In the genomic region with DNA sequence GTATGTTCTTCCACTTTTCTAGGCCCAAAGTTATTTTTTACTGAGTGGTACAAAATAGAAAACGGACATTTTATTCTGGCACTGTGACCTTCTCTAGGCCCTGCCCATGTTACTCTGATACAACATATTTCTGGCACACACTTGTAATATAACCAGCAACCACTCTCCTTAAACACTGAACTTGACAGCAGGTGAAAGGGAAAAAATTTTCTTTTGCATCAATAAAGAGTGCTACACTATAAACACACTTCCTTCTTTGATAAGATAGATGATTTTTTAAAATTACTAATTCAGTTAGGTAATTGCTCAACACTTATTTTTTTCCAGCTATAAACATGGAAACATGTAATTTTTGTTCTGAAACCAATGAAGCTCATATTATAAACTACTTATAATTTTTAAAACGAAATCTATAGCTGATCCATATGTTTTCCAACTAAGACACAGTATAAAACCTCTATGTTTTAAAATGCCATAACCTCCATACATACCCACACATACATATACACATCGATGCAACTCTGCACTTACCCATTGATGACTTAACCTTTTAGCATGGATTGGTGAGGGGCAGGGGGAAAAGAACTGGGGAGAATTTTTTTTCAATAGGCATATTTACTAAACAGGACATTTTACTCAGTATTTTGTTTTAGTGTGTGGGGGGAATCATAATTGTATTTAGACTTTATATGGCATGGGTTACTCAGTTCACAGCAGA, we compare ENCODE assay signal across 18 cellular contexts. TPM values are rescaled to one million over a fixed set of nuclear protein-coding genes. Genes with fewer than 3 reads are reported as not detected.
DNase-seq lines count a peak whose midpoint lies in the region; ATAC-seq and TF ChIP-seq lines count a peak whose summit lies in the region.
"Had no signal": no experiment of that assay in that cellular context is flagged by ENCODE, and none has a peak within 500 bp of the region (broad histone marks: within the 10 kb centered on the region; RNA-seq: fewer than 3 reads in every experiment).

No MANE protein-coding gene starts in this region.

- DNase-seq in NCI-H1105 treated with DMSO at 0.1 percent for 48 hours (lab: John Stamatoyannopoulos, UW): peak; percentile 40
- DNase-seq in NCI-H1105 (lab: John Stamatoyannopoulos, UW): no peak
- DNase-seq in NCI-H69 (lab: John Stamatoyannopoulos, UW): peak; percentile 21
- no peak for DNase-seq in CD1c-positive myeloid dendritic cell (ENCODE audit: extremely low spot score)
- DNase-seq: AML-193; BE2C; Calu3; CD4-positive, alpha-beta memory T cell; COR-L47; DMS53; DMS79 treated with DMSO at 0.1 percent for 48 hours; GF-D8; GM23248; H7; HCEC 1CT had no signal

- peaks cover 0 to 3% (median 0%) of the 10 kb centered on the region in 5 experiments for H3K9me3 Mint-ChIP-seq in brain
- H3K9me3 Mint-ChIP-seq: CD4-positive, alpha-beta memory T cell had no signal

- H3K27ac Mint-ChIP-seq in brain: peak overlapping the region in 2 of 5 experiments; percentile 56 to 93
- H3K27ac Mint-ChIP-seq: CD14-positive monocyte; CD4-positive, alpha-beta memory T cell had no signal

- peaks cover 3% of the 10 kb centered on the region for H3K27me3 Mint-ChIP-seq in brain

- H3K4me3 Mint-ChIP-seq in brain: peak overlapping the region in 4 of 5 experiments; percentile 1 to 65 (median 32)
- H3K4me3 Mint-ChIP-seq: CD14-positive monocyte had no signal

- no peaks in the 10 kb centered on the region for H3K36me3 Mint-ChIP-seq in brain

- no peak for ATAC-seq in GM21515 (IDR thresholded peaks at IDR 0.05; ENCODE audit: unreplicated experiment)

- H3K4me1 Mint-ChIP-seq in brain: peaks cover 52% of the 10 kb centered on the region

- TF ChIP-seq CTCF in brain (conservative IDR thresholded peaks at IDR 0.05): no peak

RNA-seq across cellular contexts. Expression of a gene that starts 5.3 kb away (rescaled TPM):
- polyA plus RNA-seq in brain (ENCODE audit: insufficient read depth, low read depth, low replicate concordance): 68.8 TPM

Comparison
In these comparisons a context has a peak if more than half of its experiments do, and no peak if none do; other contexts are left out.
1. DNase-seq: peak in NCI-H1105 treated with DMSO at 0.1 percent for 48 hours (single experiment) and NCI-H69 (single experiment); none in NCI-H1105 (single experiment) and CD1c-positive myeloid dendritic cell (single experiment).